Comparison of ENCODE assay signal across 36 cellular contexts in the genomic region with DNA sequence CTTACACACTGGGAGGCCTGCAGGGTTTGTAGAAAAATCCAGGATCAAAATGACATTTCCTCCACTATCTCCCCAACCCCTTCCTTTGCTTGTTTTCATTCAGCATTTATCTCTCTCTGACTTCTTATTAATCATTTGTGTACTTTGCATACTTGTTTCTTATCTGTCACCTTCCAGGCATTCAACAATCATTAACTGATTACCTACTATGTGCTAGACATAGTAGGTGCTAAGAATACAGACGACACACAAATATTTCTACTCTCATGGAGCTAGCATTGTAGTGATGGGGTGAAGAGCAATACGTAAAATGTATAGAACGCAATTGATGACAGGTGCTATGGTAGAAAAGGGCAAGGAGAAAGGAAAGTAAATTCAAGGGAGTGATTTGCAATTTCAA. TPM values are rescaled to one million over a fixed set of nuclear protein-coding genes. Genes with fewer than 3 reads are reported as not detected.
"Had no signal": no experiment of that assay in that cellular context is flagged by ENCODE, and none has a peak within 500 bp of the region (broad histone marks: within the 10 kb centered on the region; RNA-seq: fewer than 3 reads in every experiment).

No MANE protein-coding gene starts in this region.

- H3K27ac ChIP-seq: KMS-11 had no signal

- H3K4me2 ChIP-seq: KMS-11 had no signal

- H3K9ac ChIP-seq: KMS-11 had no signal

- H3K4me3 ChIP-seq: MG63 had no signal

- H3K36me3 ChIP-seq: MG63 had no signal

- H3K27me3 ChIP-seq: MG63 had no signal

- DNase-seq: Karpas-422, Kasumi-1, MG63, MM.1S, MV-4-11, NCI-H1048, NCI-H1092, NCI-H1092 treated with DMSO at 0.1 percent for 48 hours, NCI-H1105, NCI-H1105 treated with DMSO at 0.1 percent for 48 hours, NCI-H1417 treated with DMSO at 0.1 percent for 48 hours, NCI-H1436, NCI-H1436 treated with DMSO at 0.1 percent for 48 hours, NCI-H146, NCI-H1694, NCI-H1694 treated with DMSO at 0.1 percent for 48 hours, NCI-H187, NCI-H187 treated with DMSO at 0.1 percent for 48 hours, NCI-H1930, NCI-H2029, NCI-H2029 treated with DMSO at 0.1 percent for 48 hours, NCI-H2081, NCI-H2081 treated with DMSO at 0.1 percent for 48 hours, NCI-H2107, NCI-H2171, NCI-H2171 treated with DMSO at 0.1 percent for 48 hours, NCI-H2227 treated with DMSO at 0.1 percent for 48 hours, NCI-H226, NCI-H345, NCI-H446, NCI-H446 treated with DMSO at 0.1 percent for 48 hours, NCI-H510A, NCI-H510A treated with DMSO at 0.1 percent for 48 hours had no signal

- H3K9me3 ChIP-seq: MG63 had no signal

RNA-seq across cellular contexts. Expression of a gene that starts 20.9 kb away (rescaled TPM):
- total RNA-seq: LHCN-M2, M059J had no signal
